ENCODE assay signal across 22 cellular contexts in the genomic region with DNA sequence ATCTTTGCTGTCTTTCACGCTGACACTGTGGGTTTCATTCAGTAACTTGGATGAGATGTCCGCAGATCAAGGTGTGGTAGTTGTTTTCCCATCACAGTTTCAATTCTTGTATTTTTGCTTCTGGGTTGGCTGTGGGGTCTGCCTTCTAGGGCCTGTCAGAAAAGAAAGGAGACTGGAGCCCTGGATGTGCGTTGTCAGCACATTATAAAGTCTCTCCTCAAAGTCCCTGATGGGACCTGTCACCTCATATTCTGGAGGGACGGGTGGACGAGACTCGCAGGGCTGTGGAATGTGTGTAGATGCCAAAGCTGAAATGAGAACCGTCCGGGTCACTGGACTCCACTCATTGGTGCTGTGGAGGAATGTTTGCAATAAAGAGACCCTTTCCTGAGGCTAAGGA. TPM values are rescaled to one million over a fixed set of nuclear protein-coding genes. Genes with fewer than 3 reads are reported as not detected.
"Had no signal": no experiment of that assay in that cellular context is flagged by ENCODE, and none has a peak within 500 bp of the region (broad histone marks: within the 10 kb centered on the region; RNA-seq: fewer than 3 reads in every experiment).

No MANE protein-coding gene starts in this region.

- H3K27ac Mint-ChIP-seq: IgD-negative memory B cell had no signal

- H3K4me3 ChIP-seq: SJSA1, SK-N-MC had no signal

- H3K36me3 ChIP-seq: SJSA1 had no signal

- H3K27me3 Mint-ChIP-seq: IgD-negative memory B cell had no signal

- H3K4me3 Mint-ChIP-seq: IgD-negative memory B cell had no signal

- H3K9me3 ChIP-seq: SJSA1 had no signal

- DNase-seq: KBM-7, MV-4-11, NCI-H1048, NCI-H1105, NCI-H1417, NCI-H1436 treated with DMSO at 0.1 percent for 48 hours, NCI-H1694, NCI-H187 treated with DMSO at 0.1 percent for 48 hours, NCI-H2029 treated with DMSO at 0.1 percent for 48 hours, NCI-H2227 treated with DMSO at 0.1 percent for 48 hours, NCI-H524 treated with DMSO at 0.1 percent for 48 hours, NCI-H69, NCI-H774, Right ventricle myocardium superior, RPMI8226, SIG-M5 had no signal

- H3K4me1 Mint-ChIP-seq: IgD-negative memory B cell had no signal

- H3K36me3 Mint-ChIP-seq: IgD-negative memory B cell had no signal

- H3K27ac ChIP-seq: SJSA1, SK-N-MC had no signal

- H3K4me1 ChIP-seq: SJSA1 had no signal

- FAIRE-seq: RCC 7860 had no signal

RNA-seq across cellular contexts. Expression of a gene that starts 11.3 kb away (rescaled TPM):
- total RNA-seq: MCF 10A, NCI-H460, SJSA1 had no signal
- polyA plus RNA-seq: IgD-negative memory B cell had no signal
